ENCODE assay signal across 15 cellular contexts in the genomic region with DNA sequence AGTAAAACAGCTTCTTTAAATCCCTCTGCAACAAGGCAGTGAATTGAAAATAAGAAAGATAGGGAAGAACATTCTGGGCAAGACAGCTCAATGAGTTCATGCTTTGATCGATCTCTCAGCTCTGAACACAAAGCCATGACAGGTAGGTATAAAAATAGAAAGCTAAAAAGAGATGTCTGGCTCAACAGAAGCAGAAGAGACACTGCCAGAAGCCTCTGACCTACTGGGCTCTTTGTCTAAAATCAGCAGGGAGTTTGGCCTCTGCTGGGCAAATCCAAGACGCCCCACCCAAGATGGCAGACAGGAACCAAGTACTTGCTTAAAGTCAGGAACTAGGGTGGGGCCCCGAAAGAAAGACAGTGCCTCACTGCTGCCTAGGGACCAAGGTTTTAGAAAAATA. TPM values are rescaled to one million over a fixed set of nuclear protein-coding genes. Genes with fewer than 3 reads are reported as not detected.
"Had no signal": no experiment of that assay in that cellular context is flagged by ENCODE, and none has a peak within 500 bp of the region (broad histone marks: within the 10 kb centered on the region; RNA-seq: fewer than 3 reads in every experiment).

No MANE protein-coding gene starts in this region.

RNA-seq across cellular contexts. Expression of a gene that starts 43.6 kb away (rescaled TPM):
- total RNA-seq: activated B cell treated with CpG ODN at 0.5 μM for 24 hours; activated CD4-positive, alpha-beta memory T cell treated with anti-CD3 and anti-CD28 coated beads for 36 hours; activated CD4-positive, alpha-beta memory T cell treated with anti-CD3 and anti-CD28 coated beads, Interleukin-2, amount 10 ng/mL, durations not matched to agents 7 days and 5 days; activated CD4-positive, alpha-beta T cell treated with anti-CD3 and anti-CD28 coated beads for 36 hours; activated CD4-positive, alpha-beta T cell treated with anti-CD3 and anti-CD28 coated beads, Interleukin-2, amount 10 ng/mL, durations not matched to agents 24 days and 14 days; activated CD4-positive, alpha-beta T cell treated with anti-CD3 and anti-CD28 coated beads, Interleukin-2, amount 10 ng/mL, durations not matched to agents 7 days and 5 days; activated CD8-positive, alpha-beta memory T cell treated with anti-CD3 and anti-CD28 coated beads for 36 hours; activated CD8-positive, alpha-beta memory T cell treated with anti-CD3 and anti-CD28 coated beads, Interleukin-2, amount 10 ng/mL, durations not matched to agents 7 days and 5 days; activated CD8-positive, alpha-beta T cell treated with anti-CD3 and anti-CD28 coated beads for 36 hours; activated CD8-positive, alpha-beta T cell treated with anti-CD3 and anti-CD28 coated beads, Interleukin-2, amount 10 ng/mL, durations not matched to agents 7 days and 5 days; T-cell; T-helper 1 cell treated with Interleukin-12 subunit alpha and Interleukin-12 subunit beta and Interleukin-4 antibody, amounts not matched to agents 30 ng/mL and 1 ng/mL, for 36 hours; T-helper 17 cell; T-helper 2 cell treated with Interferon-gamma antibody and Interleukin-4, amounts not matched to agents 100 ng/mL and 5 ng/mL, for 36 hours; WTC11 had no signal

RNA-seq across cellular contexts. Expression of a gene that starts 44.7 kb away (rescaled TPM):
- total RNA-seq: activated B cell treated with CpG ODN at 0.5 μM for 24 hours; activated CD4-positive, alpha-beta T cell treated with anti-CD3 and anti-CD28 coated beads, Interleukin-2, amount 10 ng/mL, durations not matched to agents 24 days and 14 days; activated CD8-positive, alpha-beta T cell treated with anti-CD3 and anti-CD28 coated beads for 36 hours had no signal
